In the genomic region with DNA sequence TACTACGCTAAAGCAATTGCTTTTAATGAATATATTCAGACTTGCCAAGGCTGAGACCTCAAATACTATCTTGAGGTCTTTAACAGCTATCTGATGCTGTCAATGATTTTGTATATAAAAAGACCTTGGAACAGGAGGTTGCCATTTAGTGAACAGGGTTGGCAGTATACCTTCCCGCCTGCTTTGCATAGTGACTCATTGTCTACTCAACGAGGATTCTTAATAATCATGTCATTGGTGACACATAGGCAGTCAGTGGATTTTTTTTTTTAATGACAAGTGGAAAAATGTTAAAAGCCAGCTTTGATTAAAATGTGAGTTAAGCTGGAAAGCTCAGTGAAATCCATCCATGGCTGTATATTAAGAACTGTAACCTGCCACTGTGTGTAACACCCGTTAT, we compare ENCODE assay signal across 17 cellular contexts.
"Had no signal": no experiment of that assay in that cellular context is flagged by ENCODE, and none has a peak within 500 bp of the region (broad histone marks: within the 10 kb centered on the region; RNA-seq: fewer than 3 reads in every experiment).

No MANE protein-coding gene starts in this region.

- H3K27ac ChIP-seq: esophagus muscularis mucosa, neutrophil, right atrium auricular region, skin epidermis, tibial artery, vagina, WERI-Rb-1 had no signal

- H3K4me3 ChIP-seq: esophagus muscularis mucosa, lung, right atrium auricular region, skin epidermis, tibial artery, vagina had no signal

- H3K27ac Mint-ChIP-seq: activated CD4-positive, alpha-beta T cell treated with anti-CD3 and anti-CD28 coated beads, Interleukin-2, amount 10 ng/mL, durations not matched to agents 24 days and 14 days; activated naive CD4-positive, alpha-beta T cell treated with anti-CD3 and anti-CD28 coated beads, Interleukin-2, amount 50 U/mL, for 24 hours; naive thymus-derived CD4-positive, alpha-beta T cell had no signal

- H3K36me3 ChIP-seq: esophagus muscularis mucosa, neutrophil, right atrium auricular region, tibial artery, vagina, WERI-Rb-1 had no signal

- H3K27me3 ChIP-seq: esophagus muscularis mucosa, neutrophil, right atrium auricular region, tibial artery, vagina had no signal

- H3K4me1 ChIP-seq: esophagus muscularis mucosa, right atrium auricular region, tibial artery, vagina had no signal

- H3K9me3 ChIP-seq: esophagus muscularis mucosa, neutrophil, right atrium auricular region, tibial artery, vagina had no signal

- H3K4me3 Mint-ChIP-seq: activated CD4-positive, alpha-beta T cell treated with anti-CD3 and anti-CD28 coated beads, Interleukin-2, amount 10 ng/mL, durations not matched to agents 24 days and 14 days; activated naive CD4-positive, alpha-beta T cell treated with anti-CD3 and anti-CD28 coated beads, Interleukin-2, amount 50 U/mL, for 24 hours had no signal

- H3K4me1 Mint-ChIP-seq: activated CD4-positive, alpha-beta T cell treated with anti-CD3 and anti-CD28 coated beads, Interleukin-2, amount 10 ng/mL, durations not matched to agents 24 days and 14 days; activated naive CD4-positive, alpha-beta T cell treated with anti-CD3 and anti-CD28 coated beads, Interleukin-2, amount 50 U/mL, for 24 hours; naive thymus-derived CD4-positive, alpha-beta T cell had no signal

- H3K27me3 Mint-ChIP-seq: activated CD4-positive, alpha-beta T cell treated with anti-CD3 and anti-CD28 coated beads, Interleukin-2, amount 10 ng/mL, durations not matched to agents 24 days and 14 days had no signal

- DNase-seq: activated CD4-positive, alpha-beta T cell treated with anti-CD3 and anti-CD28 coated beads, Interleukin-2, amount 10 ng/mL, durations not matched to agents 24 days and 14 days; amygdala; dermis blood vessel endothelial cell; left colon; naive thymus-derived CD4-positive, alpha-beta T cell; posterior cingulate gyrus; stimulated activated CD4-positive, alpha-beta T cell treated with anti-CD3 and anti-CD28 coated beads, Interleukin-4, amount 100 ng/mL, for 4 hours; T1000; tibial artery; WERI-Rb-1 had no signal

- ATAC-seq: left colon; naive thymus-derived CD4-positive, alpha-beta T cell had no signal
